ENCODE assay signal across 1 cellular context in genomic region chr7:102152672-102153585, GRCh38.
TF ChIP-seq lines count a peak whose summit lies in the region.

No MANE protein-coding gene starts in this region.

TF ChIP-seq in H1, 55 proteins besides CTCF, POLR2A, EP300 and RAD21 (continued from another document):
- no peak for TF ChIP-seq POU5F1 (IDR thresholded peaks at IDR 0.05; ENCODE audit: low read depth, low read length)
- no peak for TF ChIP-seq FOSL1 (IDR thresholded peaks at IDR 0.05; ENCODE audit: insufficient read depth, low read depth, low read length)
- no peak for TF ChIP-seq MAX (IDR thresholded peaks at IDR 0.05)
- TF ChIP-seq CBX8 (IDR thresholded peaks at IDR 0.05; ENCODE audit: borderline replicate concordance, low read depth, low read length) = no peak
- TF ChIP-seq YY1 (IDR thresholded peaks at IDR 0.05; ENCODE audit: low read depth, low read length) = no peak; the same call in 1 of the 2 replicates
- no peak for TF ChIP-seq SUZ12 (IDR thresholded peaks at IDR 0.05; ENCODE audit: low read length)
- no peak for TF ChIP-seq CBX5 (IDR thresholded peaks at IDR 0.05; ENCODE audit: low read depth, low read length)
- peak; percentile 48 for TF ChIP-seq POLR2AphosphoS5 (IDR thresholded peaks at IDR 0.05; ENCODE audit: low read depth, low read length)
- no peak for TF ChIP-seq RNF2 (IDR thresholded peaks at IDR 0.05; ENCODE audit: borderline replicate concordance, low read depth, low read length, missing control alignments, poor library complexity, severe bottlenecking)
- TF ChIP-seq RBBP5 (IDR thresholded peaks at IDR 0.05; ENCODE audit: borderline replicate concordance, low read depth, low read length) = peak; percentile 53; the same call in 1 of the 2 replicates
- TF ChIP-seq E2F6 (IDR thresholded peaks at IDR 0.05) = no peak
- no peak for TF ChIP-seq CHD1 (IDR thresholded peaks at IDR 0.05; ENCODE audit: low read depth, low read length)
- no peak for TF ChIP-seq RFX5 (IDR thresholded peaks at IDR 0.05; ENCODE audit: borderline replicate concordance, low read depth, low read length)
- peak; percentile 32; the same call in 1 of the 2 replicates for TF ChIP-seq TAF1 (IDR thresholded peaks at IDR 0.05; ENCODE audit: low read depth, low read length)
- no peak for TF ChIP-seq CHD7 (IDR thresholded peaks at IDR 0.05; ENCODE audit: insufficient replicate concordance, low read length)
- no peak for TF ChIP-seq USF2 (IDR thresholded peaks at IDR 0.05; ENCODE audit: low read length)
- no peak for TF ChIP-seq BACH1 (IDR thresholded peaks at IDR 0.05; ENCODE audit: low read length)
- 0 out of 2 replicates have a peak, but pooled peaks have one; percentile 52 for TF ChIP-seq TEAD4 (IDR thresholded peaks at IDR 0.05; ENCODE audit: low read depth, low read length)
- no peak for TF ChIP-seq SP2 (IDR thresholded peaks at IDR 0.05; ENCODE audit: low read length)
- no peak for TF ChIP-seq BRCA1 (IDR thresholded peaks at IDR 0.05; ENCODE audit: low read depth, low read length)
- TF ChIP-seq CHD2 (IDR thresholded peaks at IDR 0.05; ENCODE audit: low read length) = no peak
- TF ChIP-seq HDAC6 (IDR thresholded peaks at IDR 0.05; ENCODE audit: low read depth, low read length) = no peak
- 0 out of 2 replicates have a peak, but pooled peaks have one; percentile 30 for TF ChIP-seq GABPA (IDR thresholded peaks at IDR 0.05; ENCODE audit: borderline replicate concordance, insufficient read depth, low read length)
- no peak for TF ChIP-seq GTF2F1 (IDR thresholded peaks at IDR 0.05; ENCODE audit: borderline replicate concordance, low read depth, low read length)
- no peak for TF ChIP-seq ATF3 (IDR thresholded peaks at IDR 0.05; ENCODE audit: insufficient read depth, low read depth, low read length)
- TF ChIP-seq TBP (IDR thresholded peaks at IDR 0.05; ENCODE audit: low read depth, low read length) = peak; percentile 35
- no peak for TF ChIP-seq SRF (IDR thresholded peaks at IDR 0.05; ENCODE audit: low read depth, low read length)
- no peak for TF ChIP-seq SIRT6 (IDR thresholded peaks at IDR 0.05; ENCODE audit: low read length)
- no peak for TF ChIP-seq BCL11A (IDR thresholded peaks at IDR 0.05; ENCODE audit: low read depth in 2 of 2, low read length in 2 of 2)
- no peak for TF ChIP-seq TCF12 (IDR thresholded peaks at IDR 0.05; ENCODE audit: low read depth, low read length)
- no peak for TF ChIP-seq KDM5A (IDR thresholded peaks at IDR 0.05; ENCODE audit: low read length)
- peak; percentile 55; the same call in 1 of the 2 replicates for TF ChIP-seq JUND (IDR thresholded peaks at IDR 0.05; ENCODE audit: low read length)
- TF ChIP-seq ASH2L (IDR thresholded peaks at IDR 0.05; ENCODE audit: low read length) = no peak
- peak; percentile 63; the same call in 1 of the 2 replicates for TF ChIP-seq SP1 (IDR thresholded peaks at IDR 0.05; ENCODE audit: low read depth, low read length)
- TF ChIP-seq JUN (IDR thresholded peaks at IDR 0.05; ENCODE audit: low read depth, low read length) = no peak
- TF ChIP-seq MAFK (IDR thresholded peaks at IDR 0.05; ENCODE audit: low read depth, low read length) = no peak
- no peak; a peak in 1 of 4 replicates for TF ChIP-seq SIN3A (conservative IDR thresholded peaks at IDR 0.05 in 1 of 2, IDR thresholded peaks at IDR 0.05 in 1 of 2; ENCODE audit: low read depth in 1 of 2, low read length in 2 of 2)
- peak; percentile 38 for TF ChIP-seq TAF7 (optimal IDR thresholded peaks at IDR 0.05; ENCODE audit: borderline replicate concordance, low read depth, low read length)
- TF ChIP-seq EZH2 (IDR thresholded peaks at IDR 0.05; ENCODE audit: low read depth, low read length, severe bottlenecking) = no peak
- TF ChIP-seq KDM1A (IDR thresholded peaks at IDR 0.05; ENCODE audit: borderline replicate concordance, low read length) = peak; percentile 5; the same call in 1 of the 2 replicates
- no peak for TF ChIP-seq SAP30 (IDR thresholded peaks at IDR 0.05; ENCODE audit: insufficient read depth, insufficient replicate concordance, low read length)
TF ChIP-seq in H1: peak in this region for 14.
